9 cellular contexts compared by ENCODE assay signal in the genomic region with DNA sequence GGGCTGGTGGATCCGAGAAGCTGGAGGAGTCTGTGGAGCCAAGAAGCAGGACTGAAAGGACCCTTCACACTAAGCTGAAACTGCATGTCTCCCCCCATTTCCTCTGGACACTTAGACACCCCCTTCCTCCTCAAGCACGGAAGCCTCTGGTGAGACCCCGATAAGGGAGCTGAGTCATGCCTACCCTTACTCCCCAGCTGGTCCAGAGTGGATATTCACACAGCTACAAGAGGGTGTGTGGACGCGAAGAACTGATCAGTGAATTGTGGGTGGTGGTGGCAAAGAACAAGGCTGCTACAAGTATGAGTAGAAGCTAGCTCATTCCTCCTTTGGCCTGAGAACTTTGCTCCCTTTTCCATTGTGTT. TPM values are rescaled to one million over a fixed set of nuclear protein-coding genes. Genes with fewer than 3 reads are reported as not detected.
DNase-seq lines count a peak whose midpoint lies in the region; ATAC-seq and TF ChIP-seq lines count a peak whose summit lies in the region.
"Had no signal": no experiment of that assay in that cellular context is flagged by ENCODE, and none has a peak within 500 bp of the region (broad histone marks: within the 10 kb centered on the region; RNA-seq: fewer than 3 reads in every experiment).

No MANE protein-coding gene starts in this region.

- peak overlapping the region; percentile 37 for H3K4me2 ChIP-seq in mesenchymal stem cell (ENCODE audit: low read length, poor library complexity, severe bottlenecking)

- BruUV-seq in MCF 10A (replicated peaks; lab: Mats Ljungman, UMichigan): no TSS peak

- peak overlapping the region; percentile 5 to 82 (median 74) for H3K4me3 ChIP-seq in breast epithelium
- peak overlapping the region; percentile 39 to 87 for H3K4me3 ChIP-seq in cardiac fibroblast (replicated peaks in 1 of 2; ENCODE audit: low read depth in 2 of 2, low read length in 2 of 2)
- peak overlapping the region in 1 of 2 experiments; percentile 91 for H3K4me3 ChIP-seq in mesenchymal stem cell (ENCODE audit: insufficient read depth in 1 of 2, low read depth in 1 of 2, low read length in 2 of 2)
- no peak overlapping the region for H3K4me3 ChIP-seq in urinary bladder (ENCODE audit: low read depth, low read length)

- H3K9me3 Mint-ChIP-seq in MCF 10A (ENCODE audit: unreplicated experiment): no peaks in the 10 kb centered on the region

- no peaks in the 10 kb centered on the region for H3K27me3 Mint-ChIP-seq in MCF 10A (ENCODE audit: insufficient read depth, unreplicated experiment)

- POLR2A ChIA-PET in MCF 10A (lab: Yijun Ruan, JAX): interaction anchor here (0.7 to 15.0 kb wide), 12 partner anchors 15 to 1682 kb away, joined by 3 to 284 read pairs (median 6); partner anchors contain the start of genes CCDC107, GBA2, RGP1 and RMRP

- peaks cover 36% of the 10 kb centered on the region for H3K36me3 Mint-ChIP-seq in MCF 10A (ENCODE audit: insufficient read depth, unreplicated experiment)

- H2BK120ac ChIP-seq in mesenchymal stem cell (ENCODE audit: low read depth, low read length): peak overlapping the region; percentile 13

- no peak for DNase-seq in breast epithelium (ENCODE audit: low spot score in 2 of 2)
- DNase-seq in MCF 10A (ENCODE audit: unreplicated experiment): no peak
- DNase-seq in cardiac fibroblast (ENCODE audit: low read depth in 2 of 2): no peak
- DNase-seq in mesenchymal stem cell: no peak
- no peak for DNase-seq in C1 segment of cervical spinal cord (lab: John Stamatoyannopoulos, UW)

- H2AFZ ChIP-seq in mesenchymal stem cell (ENCODE audit: low read depth, low read length): no peak overlapping the region

- H3K18ac ChIP-seq in mesenchymal stem cell (ENCODE audit: low read depth in 1 of 2, low read length in 2 of 2): peak overlapping the region; percentile 85 to 90

- H3K27ac ChIP-seq in breast epithelium (peak overlapping the region; percentile 98 to 99), mesenchymal stem cell (ENCODE audit: low read length, poor library complexity, severe bottlenecking) (peak overlapping the region; percentile 93), urinary bladder (ENCODE audit: low read depth) (peak overlapping the region; percentile 42)

- H3K9ac ChIP-seq in mesenchymal stem cell (ENCODE audit: low read length): peak overlapping the region; percentile 97

- H3K4me1 ChIP-seq in breast epithelium (peaks cover 13 to 23% of the 10 kb centered on the region in 2 donors), mesenchymal stem cell (ENCODE audit: control insufficient read depth, insufficient read depth, low read depth, low read length) (peaks cover 20% of the 10 kb centered on the region), urinary bladder (ENCODE audit: insufficient read depth) (peaks cover 4% of the 10 kb centered on the region)

- peak overlapping the region in 1 of 2 experiments; percentile 67 for H3K23ac ChIP-seq in mesenchymal stem cell (ENCODE audit: low read length in 2 of 2)

- H3K27ac Mint-ChIP-seq in MCF 10A (ENCODE audit: low read depth, unreplicated experiment): no peak overlapping the region

- H3K79me1 ChIP-seq in mesenchymal stem cell (replicated peaks; ENCODE audit: low read length, poor library complexity, severe bottlenecking): peaks cover 12% of the 10 kb centered on the region

- TF ChIP-seq POLR2A in breast epithelium (IDR thresholded peaks at IDR 0.05): no peak

- peak overlapping the region; percentile 71 for H4K8ac ChIP-seq in mesenchymal stem cell (ENCODE audit: low read length)

- CTCF ChIA-PET in MCF 10A (lab: Yijun Ruan, JAX): interaction anchor here (0.6 to 10.3 kb wide), 16 partner anchors 9 to 141 kb away, joined by 3 to 136 read pairs (median 4); partner anchors contain the start of genes ARHGEF39, CCDC107 and RMRP

- no peak overlapping the region for H3K4me3 Mint-ChIP-seq in MCF 10A (ENCODE audit: unreplicated experiment)

- WGBS in mesenchymal stem cell: 12% methylated on average over 5 of the region's 5 CpGs
- 15% methylated on average over 5 of the region's 5 CpGs for WGBS in urinary bladder

- no peaks in the 10 kb centered on the region for H3K9me3 ChIP-seq in breast epithelium
- no peaks in the 10 kb centered on the region for H3K9me3 ChIP-seq in mesenchymal stem cell (ENCODE audit: control insufficient read depth, low read length)

- no peak for ATAC-seq in HG02884 (IDR thresholded peaks at IDR 0.05; ENCODE audit: unreplicated experiment)
- ATAC-seq in GM18868 (IDR thresholded peaks at IDR 0.05; ENCODE audit: unreplicated experiment): no peak

- H3K14ac ChIP-seq in mesenchymal stem cell (ENCODE audit: low read length in 2 of 2): peak overlapping the region in 1 of 2 experiments; percentile 88

- H3K4me1 Mint-ChIP-seq in MCF 10A (ENCODE audit: insufficient read depth, unreplicated experiment): peaks cover 21% of the 10 kb centered on the region

- H4K91ac ChIP-seq in mesenchymal stem cell (ENCODE audit: low read length): peak overlapping the region; percentile 52

- H3K4ac ChIP-seq in mesenchymal stem cell (ENCODE audit: low read depth in 1 of 2, low read length in 2 of 2): peak overlapping the region; percentile 68 to 90

- peaks cover 10% of the 10 kb centered on the region for H3K36me3 ChIP-seq in breast epithelium
- H3K36me3 ChIP-seq in mesenchymal stem cell (ENCODE audit: control insufficient read depth in 1 of 2, insufficient read depth in 2 of 2, low read depth in 1 of 2, low read length in 2 of 2): peaks cover 25 to 44% of the 10 kb centered on the region in 2 experiments
- H3K36me3 ChIP-seq in urinary bladder (ENCODE audit: insufficient read depth): no peaks in the 10 kb centered on the region

- intact Hi-C loops in breast epithelium (cut with DNase I; ENCODE audit: low total_unique reads) (no loop called here), MCF 10A (cut with micrococcal nuclease) (loop anchor here (2.0 kb wide), 2 partner anchors 31 to 69 kb away; partner anchors contain the start of genes CCDC107 and RMRP)

- H2BK5ac ChIP-seq in mesenchymal stem cell (ENCODE audit: low read depth, low read length, poor library complexity, severe bottlenecking): peak overlapping the region; percentile 87

- H2AK5ac ChIP-seq in mesenchymal stem cell (ENCODE audit: low read length, severe bottlenecking): peak overlapping the region; percentile 95

- H2BK15ac ChIP-seq in mesenchymal stem cell (ENCODE audit: low read depth, poor library complexity, severe bottlenecking): peak overlapping the region; percentile 31

- H3K27me3 ChIP-seq in breast epithelium (no peaks in the 10 kb centered on the region), mesenchymal stem cell (ENCODE audit: control insufficient read depth in 1 of 2, insufficient read depth in 1 of 2, low read length in 2 of 2) (no peaks in the 10 kb centered on the region)

- TF ChIP-seq CTCF in breast epithelium (IDR thresholded peaks at IDR 0.05): no peak
- no peak for TF ChIP-seq CTCF in MCF 10A (IDR thresholded peaks at IDR 0.05; ENCODE audit: unreplicated experiment)
- TF ChIP-seq CTCF in cardiac fibroblast (IDR thresholded peaks at IDR 0.05; ENCODE audit: low read depth, low read length): no peak

- H2BK12ac ChIP-seq in mesenchymal stem cell (ENCODE audit: low read length in 2 of 2): peak overlapping the region; percentile 9 to 91

RNA-seq across cellular contexts. Expression of gene TLN1, which starts 4.3 kb away (rescaled TPM):
- total RNA-seq in breast epithelium: 100 to 1,000 TPM; 163 to 497 (median 215) TPM
- 224 and 256 TPM in 2 replicates for total RNA-seq in MCF 10A (2022)
- 98.6 TPM for polyA plus RNA-seq in mesenchymal stem cell (2013, experiment 1 of 2)
- 91.6 TPM for polyA plus RNA-seq in mesenchymal stem cell (2013, experiment 2 of 2)
- 154 TPM for total RNA-seq in urinary bladder
- polyA plus RNA-seq in urinary bladder: 533 TPM

RNA-seq across cellular contexts. Expression of gene CREB3, which starts 4.8 kb away (rescaled TPM):
- total RNA-seq in breast epithelium (10 to 100 TPM; 46.4 to 49.9 (median 47.2) TPM), MCF 10A (2022) (58.7 and 66.2 TPM in 2 replicates), urinary bladder (28.2 TPM)
- 45.6 TPM for polyA plus RNA-seq in mesenchymal stem cell (2013, experiment 1 of 2)
- 45.1 TPM for polyA plus RNA-seq in mesenchymal stem cell (2013, experiment 2 of 2)
- polyA plus RNA-seq in urinary bladder: 50.0 TPM

RNA-seq across cellular contexts. Expression of gene GBA2, which starts 21.4 kb away (rescaled TPM):
- total RNA-seq in breast epithelium (10 to 100 TPM; 44.5 to 63.8 (median 57.0) TPM), MCF 10A (2022) (51.3 and 55.2 TPM in 2 replicates), urinary bladder (36.0 TPM)
- polyA plus RNA-seq in mesenchymal stem cell (2013, experiment 1 of 2): 22.6 TPM
- polyA plus RNA-seq in mesenchymal stem cell (2013, experiment 2 of 2): 20.1 TPM
- 51.4 TPM for polyA plus RNA-seq in urinary bladder

RNA-seq across cellular contexts. Expression of gene RGP1, which starts 21.4 kb away (rescaled TPM):
- total RNA-seq in breast epithelium: 10 to 100 TPM; 16.7 to 20.1 (median 17.4) TPM
- total RNA-seq in MCF 10A (2022): 33.8 and 35.8 TPM in 2 replicates
- 15.2 TPM for polyA plus RNA-seq in mesenchymal stem cell (2013, experiment 1 of 2)
- polyA plus RNA-seq in mesenchymal stem cell (2013, experiment 2 of 2): 15.1 TPM
- total RNA-seq in urinary bladder: 12.1 TPM
- polyA plus RNA-seq in urinary bladder: 16.7 TPM

RNA-seq across cellular contexts. Expression of gene MSMP, which starts 26.4 kb away (rescaled TPM):
- total RNA-seq in breast epithelium (not detected), MCF 10A (2022) (not detected in 2 replicates), urinary bladder (0.53 TPM)
- polyA plus RNA-seq in mesenchymal stem cell (2013, experiment 1 of 2): not detected
- polyA plus RNA-seq in mesenchymal stem cell (2013, experiment 2 of 2): not detected
- polyA plus RNA-seq in urinary bladder: 0.42 TPM
- total RNA-seq: mesenteric fat pad had no signal

Comparison
In these comparisons a context has a peak if more than half of its experiments do, and no peak if none do; other contexts are left out.
1. H3K27ac ChIP-seq: peak in every context shown above with its lines; median percentile 98 in breast epithelium; 93 in mesenchymal stem cell; 42 in urinary bladder.